ENCODE assay signal across 9 cellular contexts in the genomic region with DNA sequence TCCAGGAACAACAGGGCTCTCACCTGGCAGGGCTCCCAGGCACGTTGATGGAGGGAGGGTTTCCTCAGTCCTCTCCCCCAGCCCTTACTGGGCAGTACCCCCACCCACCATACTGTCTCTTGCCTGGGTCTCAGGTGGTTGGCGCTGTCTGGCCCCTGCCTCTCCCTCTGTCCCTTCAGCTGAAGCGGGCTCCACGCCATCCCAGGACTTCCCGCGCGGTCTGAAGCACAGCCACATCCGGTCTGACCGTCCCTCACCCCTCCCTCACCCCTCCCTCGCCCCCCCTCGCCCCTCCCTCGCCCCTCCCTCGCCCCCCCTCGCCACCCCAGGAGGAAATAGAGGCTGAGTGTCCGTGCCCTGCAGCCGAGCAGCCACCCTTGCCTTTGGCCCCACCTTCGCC. TPM values are rescaled to one million over a fixed set of nuclear protein-coding genes. Genes with fewer than 3 reads are reported as not detected.
"Had no signal": no experiment of that assay in that cellular context is flagged by ENCODE, and none has a peak within 500 bp of the region (broad histone marks: within the 10 kb centered on the region; RNA-seq: fewer than 3 reads in every experiment).

No MANE protein-coding gene starts in this region.

RNA-seq across cellular contexts. Expression of a gene that starts 27.4 kb away (rescaled TPM):
- total RNA-seq: NCI-H460, OCI-LY7, PC-9, Peyer's patch, Right ventricle myocardium inferior, RPMI7951, SJCRH30, SJSA1, SK-MEL-5 had no signal
